ENCODE assay signal across 1 cellular context in genomic region chr7:44709011-44709915, GRCh38.
TF ChIP-seq lines count a peak whose summit lies in the region.

No MANE protein-coding gene starts in this region.

TF ChIP-seq in HepG2, 621 proteins besides CTCF, POLR2A, EP300 and RAD21:
- peak; percentile 14 for TF ChIP-seq RBM22 (optimal IDR thresholded peaks at IDR 0.05; ENCODE audit: low read length)
- TF ChIP-seq, protein P1, sequence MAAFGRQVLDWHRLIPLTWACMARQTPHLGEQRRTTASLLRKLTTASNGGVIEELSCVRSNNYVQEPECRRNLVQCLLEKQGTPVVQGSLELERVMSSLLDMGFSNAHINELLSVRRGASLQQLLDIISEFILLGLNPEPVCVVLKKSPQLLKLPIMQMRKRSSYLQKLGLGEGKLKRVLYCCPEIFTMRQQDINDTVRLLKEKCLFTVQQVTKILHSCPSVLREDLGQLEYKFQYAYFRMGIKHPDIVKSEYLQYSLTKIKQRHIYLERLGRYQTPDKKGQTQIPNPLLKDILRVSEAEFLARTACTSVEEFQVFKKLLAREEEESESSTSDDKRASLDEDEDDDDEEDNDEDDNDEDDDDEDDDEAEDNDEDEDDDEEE (CRISPR knock-in tag; IDR thresholded peaks at IDR 0.05) = no peak
TF ChIP-seq in HepG2: peak in this region for 1.
